In the genomic region with DNA sequence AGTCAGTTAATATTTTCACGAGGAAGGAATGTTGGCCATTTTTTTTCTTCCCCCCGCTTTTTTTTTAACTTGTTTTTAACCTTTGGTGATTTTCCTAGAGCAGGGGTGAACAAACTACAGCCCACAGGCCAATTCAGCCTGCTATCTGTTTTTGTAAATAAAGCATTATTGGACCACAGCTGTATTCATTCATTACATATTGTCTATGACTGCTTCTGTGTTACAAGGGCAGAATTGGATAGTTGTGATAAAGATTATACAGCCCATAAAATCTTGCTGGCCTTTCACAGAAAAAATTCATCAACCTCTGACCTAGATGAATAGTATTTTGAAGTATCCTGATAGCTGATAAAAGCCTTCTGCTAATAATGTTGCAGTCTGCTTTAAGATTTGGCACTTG, we compare ENCODE assay signal across 20 cellular contexts.
DNase-seq lines count a peak whose midpoint lies in the region; ATAC-seq, FAIRE-seq and TF ChIP-seq lines count a peak whose summit lies in the region.
"Had no signal": no experiment of that assay in that cellular context is flagged by ENCODE, and none has a peak within 500 bp of the region (broad histone marks: within the 10 kb centered on the region; RNA-seq: fewer than 3 reads in every experiment).

No MANE protein-coding gene starts in this region.

- H3K4me1 ChIP-seq in A549 (peaks cover 21% of the 10 kb centered on the region), Panc1 (ENCODE audit: control insufficient read depth, insufficient read depth, low read length) (peaks cover 26% of the 10 kb centered on the region), esophagus muscularis mucosa (peaks cover 5 to 42% (median 32%) of the 10 kb centered on the region in 4 donors), pancreas (peaks cover 16 to 37% (median 25%) of the 10 kb centered on the region in 3 donors)

- in situ Hi-C loops in Panc1 (cut with HindIII; ENCODE audit: low pct_unique_long_range_greater_than_20kb, low sequenced_read_pairs), result no loop called here

- TF ChIP-seq EP300 in A549 (IDR thresholded peaks at IDR 0.05), result no peak
- no peak for TF ChIP-seq EP300 in esophagus muscularis mucosa (IDR thresholded peaks at IDR 0.05)

- no peak for FAIRE-seq in A549 (lab: Jason Lieb, UNC)
- FAIRE-seq in pancreas (lab: Jason Lieb, UNC), result no peak
- FAIRE-seq: A204.1, GM18507, GM19239 had no signal

- intact Hi-C loops in Panc1 (cut with micrococcal nuclease; ENCODE audit: unreplicated experiment), result no loop called here
- intact Hi-C loops in esophagus muscularis mucosa (cut with DNase I), result no loop called here
- intact Hi-C loops in pancreas (cut with DNase I), result loop anchor here in 1 of 3 donors (10.0 kb wide), 1 partner anchor 60 kb away; a partner anchor contains a TSS

- H3K4me2 ChIP-seq in A549, result peak overlapping the region; percentile 60; the same call in 2 of the 3 replicates

- TF ChIP-seq POLR2A in A549 (IDR thresholded peaks at IDR 0.05; ENCODE audit: low read length) (no peak), esophagus muscularis mucosa (IDR thresholded peaks at IDR 0.05; ENCODE audit: low read depth) (no peak)

- TF ChIP-seq CTCF in A549 (IDR thresholded peaks at IDR 0.05) (no peak), Panc1 (IDR thresholded peaks at IDR 0.05) (no peak), esophagus muscularis mucosa (IDR thresholded peaks at IDR 0.05) (no peak), pancreas (IDR thresholded peaks at IDR 0.05) (no peak), coronary artery (IDR thresholded peaks at IDR 0.05) (no peak)

- peak overlapping the region; percentile 31 to 53; a peak in 4 of 6 replicates for H3K27ac ChIP-seq in A549
- peak overlapping the region; percentile 71 for H3K27ac ChIP-seq in Panc1 (ENCODE audit: low read length)
- H3K27ac ChIP-seq in esophagus muscularis mucosa (replicated peaks in 1 of 4), result peak overlapping the region in 3 of 4 donors; percentile 0 to 20 (median 0)
- peak overlapping the region in 3 of 4 donors; percentile 5 to 74 (median 68) for H3K27ac ChIP-seq in pancreas
- no peak overlapping the region for H3K27ac ChIP-seq in coronary artery
- H3K27ac ChIP-seq: neutrophil had no signal

- ATAC-seq in A549, result no peak
- no peak for ATAC-seq in Panc1
- peak in 3 of 4 donors; percentile 25 to 55 (median 50) for ATAC-seq in pancreas
- ATAC-seq in HG03520 (IDR thresholded peaks at IDR 0.05; ENCODE audit: unreplicated experiment), result no peak

- TF ChIP-seq RAD21 in A549 (conservative IDR thresholded peaks at IDR 0.05 in 1 of 2, IDR thresholded peaks at IDR 0.05 in 1 of 2), result no peak

- DNase-seq in A549 (ENCODE audit: low read depth in 1 of 2, low spot score in 1 of 2), result no peak
- DNase-seq in Panc1 (ENCODE audit: low read depth, low spot score), result no peak
- no peak for DNase-seq in esophagus muscularis mucosa (ENCODE audit: extremely low spot score)
- DNase-seq in pancreas, result no peak
- no peak for DNase-seq in NCI-H2081 (lab: John Stamatoyannopoulos, UW)
- no peak for DNase-seq in CD1c-positive myeloid dendritic cell (ENCODE audit: extremely low spot score)
- DNase-seq in coronary artery (ENCODE audit: low spot score), result no peak
- DNase-seq: activated gamma-delta T cell treated with Interleukin-2 at 50 U/mL for 16 hours; CD4-positive, CD25-positive, alpha-beta regulatory T cell; DMS79; islet precursor cell; NCI-H226; SHP77 treated with DMSO at 0.1 percent for 48 hours; sigmoid colon; stimulated activated CD4-positive, alpha-beta T cell treated with anti-CD3 and anti-CD28 coated beads, Interleukin-4, amount 100 ng/mL, for 4 hours had no signal

- BruUV-seq in Panc1 (replicated peaks; lab: Mats Ljungman, UMichigan), result no TSS peak

- H3K4me3 ChIP-seq in A549 (no peak overlapping the region), Panc1 (ENCODE audit: low read depth in 2 of 2, low read length in 2 of 2) (no peak overlapping the region), esophagus muscularis mucosa (no peak overlapping the region), pancreas (no peak overlapping the region), coronary artery (no peak overlapping the region)
- H3K4me3 ChIP-seq: sigmoid colon had no signal

- H3K27me3 ChIP-seq in Panc1 (ENCODE audit: control insufficient read depth, insufficient read depth, low read length), result no peaks in the 10 kb centered on the region
- H3K27me3 ChIP-seq in esophagus muscularis mucosa, result no peaks in the 10 kb centered on the region
- H3K27me3 ChIP-seq in pancreas, result no peaks in the 10 kb centered on the region
- H3K27me3 ChIP-seq: neutrophil, sigmoid colon had no signal

- 86% methylated on average over 2 of the region's 2 CpGs for WGBS in A549 (ENCODE audit: missing lambda C conversion rate)
- WGBS in esophagus muscularis mucosa, result 48% methylated on average over 2 of the region's 2 CpGs
- 31 to 52% methylated on average over 2 of the region's 2 CpGs for WGBS in pancreas, 2 donors

- H3K9me3 ChIP-seq in A549, result no peaks in the 10 kb centered on the region
- no peaks in the 10 kb centered on the region for H3K9me3 ChIP-seq in Panc1 (ENCODE audit: control insufficient read depth, insufficient read depth, low read depth, low read length)
- H3K9me3 ChIP-seq in esophagus muscularis mucosa, result no peaks in the 10 kb centered on the region
- no peaks in the 10 kb centered on the region for H3K9me3 ChIP-seq in pancreas
- H3K9me3 ChIP-seq: neutrophil, sigmoid colon had no signal

- POLR2A ChIA-PET in A549 (lab: Yijun Ruan, JAX), result no interaction called here
- POLR2A ChIA-PET in Panc1 (lab: Charles Lee), result interaction anchor here (1.1 kb wide), 1 partner anchor 284 kb away, joined by 3 read pairs; no protein-coding TSS in a partner anchor

- H3K36me3 ChIP-seq in Panc1 (ENCODE audit: control insufficient read depth, insufficient read depth, low read length) (no peaks in the 10 kb centered on the region), esophagus muscularis mucosa (peaks cover 0 to 25% (median 12%) of the 10 kb centered on the region in 4 donors), pancreas (no peaks in the 10 kb centered on the region)
- H3K36me3 ChIP-seq: neutrophil had no signal

- CTCF ChIA-PET in A549 (lab: Yijun Ruan, JAX), result interaction anchor here (1.5 kb wide), 1 partner anchor 19 kb away, joined by 3 read pairs; no protein-coding TSS in a partner anchor
- CTCF ChIA-PET in Panc1 (lab: Charles Lee), result no interaction called here

TF ChIP-seq in A549, 52 proteins besides CTCF, POLR2A, EP300 and RAD21:
- TF ChIP-seq CBX8 (IDR thresholded peaks at IDR 0.05) (no peak), MYC (IDR thresholded peaks at IDR 0.05; ENCODE audit: borderline replicate concordance, low read length) (no peak), SMC3 (IDR thresholded peaks at IDR 0.05) (no peak), PHF8 (IDR thresholded peaks at IDR 0.05; ENCODE audit: borderline replicate concordance, low read depth) (no peak), FOSB (CRISPR knock-in tag; IDR thresholded peaks at IDR 0.05) (no peak)

Comparison
In these comparisons a context has a peak if more than half of its experiments do, and no peak if none do; other contexts are left out.
1. ATAC-seq: peak in pancreas (3 of 4); none in A549 (0 of 2), Panc1 (single experiment) and HG03520 (single experiment).
2. H3K27ac ChIP-seq: peak in A549 (2 of 2), Panc1 (single experiment), esophagus muscularis mucosa (3 of 4) and pancreas (3 of 4); none in coronary artery (0 of 2).